Comparison of ENCODE assay signal across 20 cellular contexts in the genomic region with DNA sequence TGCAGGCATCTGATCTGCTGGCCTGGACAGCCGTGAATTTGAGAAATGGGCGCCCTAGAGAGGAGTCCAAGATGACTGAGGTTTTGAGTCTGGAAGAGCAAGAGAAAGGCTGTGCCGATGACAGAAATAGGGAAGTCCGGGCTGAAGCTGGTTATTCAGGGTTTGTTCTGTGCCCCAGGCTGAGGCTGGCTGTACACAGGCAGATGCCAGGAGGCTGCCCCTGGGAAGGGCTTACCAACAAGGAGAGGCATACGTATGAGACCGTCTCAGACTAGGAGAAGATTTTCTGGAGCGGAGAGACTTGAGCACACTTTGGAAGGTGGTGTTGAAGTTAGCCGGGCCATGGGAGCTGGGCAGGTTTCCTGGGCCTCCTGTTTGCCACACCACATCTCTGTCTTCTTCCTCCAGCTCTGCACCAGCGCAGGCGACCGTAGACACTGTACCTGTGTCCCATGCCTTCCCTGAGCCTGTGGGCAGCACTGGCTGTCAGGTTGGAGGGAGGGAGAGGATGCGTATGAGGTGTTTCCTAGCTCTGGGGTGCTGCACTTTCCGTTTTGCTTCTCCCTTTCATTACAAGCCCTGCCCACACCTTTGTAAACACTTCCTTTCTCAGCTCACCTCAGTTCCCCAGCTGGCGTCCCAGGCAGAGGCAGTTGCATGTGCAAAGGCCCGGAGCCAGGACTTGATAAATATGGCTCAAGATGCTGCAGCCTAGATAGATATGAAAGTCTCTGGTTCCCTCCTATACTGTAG.
A peak's percentile ranks its signal among the peaks of the same experiment; 100 is the strongest.
DNase-seq lines count a peak whose midpoint lies in the region; ATAC-seq, FAIRE-seq and TF ChIP-seq lines count a peak whose summit lies in the region.
"Had no signal": no experiment of that assay in that cellular context is flagged by ENCODE, and none has a peak within 500 bp of the region (broad histone marks: within the 10 kb centered on the region; RNA-seq: fewer than 3 reads in every experiment).

No MANE protein-coding gene starts in this region.

- H3K27ac Mint-ChIP-seq in activated CD4-positive, alpha-beta memory T cell treated with anti-CD3 and anti-CD28 coated beads, Interleukin-2, amount 10 ng/mL, durations not matched to agents 7 days and 5 days, result peak overlapping the region; percentile 29
- H3K27ac Mint-ChIP-seq: B cell, mesothelial cell of epicardium, T-helper 17 cell had no signal

- no peaks in the 10 kb centered on the region for H3K9me3 Mint-ChIP-seq in activated CD4-positive, alpha-beta memory T cell treated with anti-CD3 and anti-CD28 coated beads, Interleukin-2, amount 10 ng/mL, durations not matched to agents 7 days and 5 days
- H3K9me3 Mint-ChIP-seq: activated T-cell treated with anti-CD3 and anti-CD28 coated beads, Interleukin-2, amount 50 U/mL, for 72 hours; mesothelial cell of epicardium had no signal

- ATAC-seq in GM21717 (IDR thresholded peaks at IDR 0.05; ENCODE audit: unreplicated experiment), result no peak
- ATAC-seq: activated T-cell treated with anti-CD3 and anti-CD28 coated beads, Interleukin-2, amount 50 U/mL, for 72 hours; T-helper 17 cell had no signal

- H3K27ac ChIP-seq in BLaER1 (peak overlapping the region; percentile 32; the same call in 1 of the 2 replicates), neutrophil (peak overlapping the region; percentile 74)

- no peaks in the 10 kb centered on the region for H3K36me3 Mint-ChIP-seq in activated CD4-positive, alpha-beta memory T cell treated with anti-CD3 and anti-CD28 coated beads, Interleukin-2, amount 10 ng/mL, durations not matched to agents 7 days and 5 days (ENCODE audit: low read depth)
- H3K36me3 Mint-ChIP-seq: mesothelial cell of epicardium had no signal

- peaks cover 15% of the 10 kb centered on the region for H3K4me1 Mint-ChIP-seq in activated CD4-positive, alpha-beta memory T cell treated with anti-CD3 and anti-CD28 coated beads, Interleukin-2, amount 10 ng/mL, durations not matched to agents 7 days and 5 days
- H3K4me1 Mint-ChIP-seq: B cell had no signal

- H3K4me2 ChIP-seq in BLaER1, result peak overlapping the region; percentile 74; the same call in 1 of the 2 replicates

- no peaks in the 10 kb centered on the region for H3K27me3 Mint-ChIP-seq in activated CD4-positive, alpha-beta memory T cell treated with anti-CD3 and anti-CD28 coated beads, Interleukin-2, amount 10 ng/mL, durations not matched to agents 7 days and 5 days

- no peak for TF ChIP-seq POLR2A in GM12892 (IDR thresholded peaks at IDR 0.05; ENCODE audit: low read depth, low read length)

- H3K9me3 ChIP-seq in BLaER1 (no peaks in the 10 kb centered on the region), neutrophil (no peaks in the 10 kb centered on the region)

- H3K36me3 ChIP-seq in BLaER1 (no peaks in the 10 kb centered on the region), neutrophil (no peaks in the 10 kb centered on the region)

- peak overlapping the region; percentile 12 for H3K4me3 Mint-ChIP-seq in activated CD4-positive, alpha-beta memory T cell treated with anti-CD3 and anti-CD28 coated beads, Interleukin-2, amount 10 ng/mL, durations not matched to agents 7 days and 5 days
- H3K4me3 Mint-ChIP-seq: activated T-cell treated with anti-CD3 and anti-CD28 coated beads, Interleukin-2, amount 50 U/mL, for 72 hours; B cell; mesothelial cell of epicardium; T-helper 17 cell had no signal

- H4K20me1 ChIP-seq in BLaER1, result no peaks in the 10 kb centered on the region

- POLR2A ChIA-PET in activated CD4-positive, alpha-beta memory T cell treated with anti-CD3 and anti-CD28 coated beads, Interleukin-2, amount 10 ng/mL, durations not matched to agents 7 days and 5 days (lab: Charles Lee), result interaction anchor here (0.6 to 1.4 kb wide), 4 partner anchors 15 to 443 kb away, joined by 3 to 4 read pairs (median 3); no protein-coding TSS in a partner anchor

- DNase-seq in GM12892 (ENCODE audit: insufficient read length) (no peak), amniotic stem cell (lab: John Stamatoyannopoulos, UW) (no peak), NCI-H2196 treated with DMSO at 0.1 percent for 48 hours (lab: John Stamatoyannopoulos, UW; ENCODE audit: unreplicated experiment) (no peak), NCI-H1436 (lab: John Stamatoyannopoulos, UW) (no peak)
- DNase-seq in activated CD4-positive, alpha-beta memory T cell treated with anti-CD3 and anti-CD28 coated beads, Interleukin-2, amount 10 ng/mL, durations not matched to agents 7 days and 5 days, result peak; percentile 32
- DNase-seq: activated CD4-positive, alpha-beta T cell treated with anti-CD3 and anti-CD28 coated beads for 4 hours; activated T-cell treated with anti-CD3 and anti-CD28 coated beads, Interleukin-2, amount 50 U/mL, for 72 hours; DMS53; effector CD4-positive, alpha-beta T cell; foreskin fibroblast; NCI-H1417; NCI-H446; T-helper 17 cell; trophoblast cell had no signal

- no peak overlapping the region for H3K4me3 ChIP-seq in BLaER1
- H3K4me3 ChIP-seq in neutrophil (ENCODE audit: low read depth in 1 of 2, low read length in 1 of 2), result no peak overlapping the region

- CTCF ChIA-PET in activated CD4-positive, alpha-beta memory T cell treated with anti-CD3 and anti-CD28 coated beads, Interleukin-2, amount 10 ng/mL, durations not matched to agents 7 days and 5 days (lab: Charles Lee), result interaction anchor here (0.7 to 1.0 kb wide), 2 partner anchors 22 to 97 kb away, joined by 3 to 4 read pairs; no protein-coding TSS in a partner anchor

- FAIRE-seq in GM12892 (lab: Jason Lieb, UNC), result peak; percentile 75
- FAIRE-seq: astrocyte had no signal

- H3K4me1 ChIP-seq in BLaER1 (peaks cover 39% of the 10 kb centered on the region), neutrophil (ENCODE audit: control insufficient read depth in 1 of 2, insufficient read depth in 1 of 2, low read depth in 1 of 2, low read length in 1 of 2) (peaks cover 4 to 7% of the 10 kb centered on the region in 2 experiments)

- no peaks in the 10 kb centered on the region for H3K27me3 ChIP-seq in BLaER1
- H3K27me3 ChIP-seq in neutrophil, result no peaks in the 10 kb centered on the region

- no peak overlapping the region for H3K9ac ChIP-seq in BLaER1

- no peak for TF ChIP-seq CTCF in neutrophil (IDR thresholded peaks at IDR 0.05)
